35 cellular contexts compared by ENCODE assay signal in the genomic region with DNA sequence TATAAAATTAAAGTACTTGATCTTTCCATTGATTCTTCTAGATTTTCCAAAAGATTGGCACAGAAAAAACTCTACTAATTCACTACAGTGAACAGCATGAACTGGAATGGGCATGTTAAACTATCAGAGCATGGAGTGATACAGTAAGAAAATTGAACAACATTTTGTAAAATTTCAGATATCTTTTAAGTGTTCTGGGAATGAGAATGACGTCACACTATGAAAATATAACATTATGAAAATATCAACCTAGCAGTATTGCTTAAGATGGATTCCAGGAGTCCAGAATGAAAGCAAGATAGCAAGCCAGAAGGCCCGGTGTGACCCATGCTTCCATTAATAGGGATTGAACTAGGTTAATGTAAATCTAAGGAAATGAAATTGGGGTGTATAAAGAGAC.
"Had no signal": no experiment of that assay in that cellular context is flagged by ENCODE, and none has a peak within 500 bp of the region (broad histone marks: within the 10 kb centered on the region; RNA-seq: fewer than 3 reads in every experiment).

No MANE protein-coding gene starts in this region.

- DNase-seq: Karpas-422, Kasumi-1, MG63, MM.1S, MV-4-11, NCI-H1048, NCI-H1092, NCI-H1092 treated with DMSO at 0.1 percent for 48 hours, NCI-H1105, NCI-H1105 treated with DMSO at 0.1 percent for 48 hours, NCI-H1417, NCI-H1417 treated with DMSO at 0.1 percent for 48 hours, NCI-H1436, NCI-H1436 treated with DMSO at 0.1 percent for 48 hours, NCI-H146, NCI-H1694, NCI-H1694 treated with DMSO at 0.1 percent for 48 hours, NCI-H187, NCI-H187 treated with DMSO at 0.1 percent for 48 hours, NCI-H1930, NCI-H2029, NCI-H2029 treated with DMSO at 0.1 percent for 48 hours, NCI-H2081, NCI-H2081 treated with DMSO at 0.1 percent for 48 hours, NCI-H2107, NCI-H2171, NCI-H2171 treated with DMSO at 0.1 percent for 48 hours, NCI-H2227 treated with DMSO at 0.1 percent for 48 hours, NCI-H226, NCI-H345, NCI-H446, NCI-H446 treated with DMSO at 0.1 percent for 48 hours, NCI-H510A, NCI-H510A treated with DMSO at 0.1 percent for 48 hours had no signal

- H3K27me3 ChIP-seq: MG63 had no signal

- H3K27ac ChIP-seq: KMS-11 had no signal

- H3K36me3 ChIP-seq: MG63 had no signal

- H3K4me2 ChIP-seq: KMS-11 had no signal

- H3K4me3 ChIP-seq: MG63 had no signal

- H3K9ac ChIP-seq: KMS-11 had no signal

- H3K9me3 ChIP-seq: MG63 had no signal
